10 cellular contexts compared by ENCODE assay signal in the genomic region with DNA sequence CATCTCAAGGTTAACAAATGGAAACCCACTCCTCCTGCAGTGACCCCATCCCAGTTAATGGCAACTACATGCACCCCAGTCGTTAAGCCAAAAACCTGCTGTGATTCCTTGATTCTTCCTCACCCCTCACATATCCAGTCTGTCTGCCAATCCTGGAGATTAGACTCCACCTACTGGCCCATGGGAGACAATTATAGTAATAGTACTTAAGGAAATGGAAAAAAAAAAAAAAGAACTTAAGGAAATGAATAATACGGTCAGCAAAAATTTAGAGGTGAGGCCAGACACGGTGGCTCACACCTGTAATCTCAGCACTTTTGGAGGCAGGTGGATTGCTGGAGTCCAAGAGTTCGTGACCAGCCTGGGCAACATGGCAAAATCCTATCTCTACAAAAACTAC. TPM values are rescaled to one million over a fixed set of nuclear protein-coding genes. Genes with fewer than 3 reads are reported as not detected.
A peak's percentile ranks its signal among the peaks of the same experiment; 100 is the strongest.
DNase-seq lines count a peak whose midpoint lies in the region; ATAC-seq and TF ChIP-seq lines count a peak whose summit lies in the region.
"Had no signal": no experiment of that assay in that cellular context is flagged by ENCODE, and none has a peak within 500 bp of the region (broad histone marks: within the 10 kb centered on the region; RNA-seq: fewer than 3 reads in every experiment).

No MANE protein-coding gene starts in this region.

- H3K9ac ChIP-seq in GM23248: no peak overlapping the region
- no peak overlapping the region for H3K9ac ChIP-seq in neural progenitor cell

- H3K4me1 Mint-ChIP-seq in CD14-positive monocyte: peaks cover 18% of the 10 kb centered on the region
- peaks cover 33% of the 10 kb centered on the region for H3K4me1 Mint-ChIP-seq in activated naive CD8-positive, alpha-beta T cell treated with anti-CD3 and anti-CD28 coated beads for 36 hours
- H3K4me1 Mint-ChIP-seq in neural progenitor cell: no peaks in the 10 kb centered on the region

- H3K9me3 Mint-ChIP-seq in CD14-positive monocyte (peaks cover 0 to 1% (median 0%) of the 10 kb centered on the region in 7 donors), neural progenitor cell (no peaks in the 10 kb centered on the region)
- H3K9me3 Mint-ChIP-seq in activated naive CD8-positive, alpha-beta T cell treated with anti-CD3 and anti-CD28 coated beads for 36 hours: no peaks in the 10 kb centered on the region

- H3K4me1 ChIP-seq in GM23248 (ENCODE audit: insufficient read depth) (peaks cover 6% of the 10 kb centered on the region), hepatocyte (ENCODE audit: insufficient read depth) (no peaks in the 10 kb centered on the region), neural progenitor cell (no peaks in the 10 kb centered on the region)

- H3K9me2 ChIP-seq in GM23248 (ENCODE audit: insufficient read depth) (no peaks in the 10 kb centered on the region), hepatocyte (replicated peaks; ENCODE audit: insufficient read depth) (no peaks in the 10 kb centered on the region)

- no peak overlapping the region for H3K4me3 ChIP-seq in GM23248
- H3K4me3 ChIP-seq in hepatocyte: no peak overlapping the region
- H3K4me3 ChIP-seq in neural progenitor cell: no peak overlapping the region

- ATAC-seq in GM21576 (IDR thresholded peaks at IDR 0.05; ENCODE audit: unreplicated experiment): no peak

- H4K20me1 ChIP-seq in GM23248 (ENCODE audit: insufficient read depth) (no peaks in the 10 kb centered on the region), hepatocyte (ENCODE audit: insufficient read depth, poor library complexity, severe bottlenecking) (no peaks in the 10 kb centered on the region), neural progenitor cell (ENCODE audit: low read depth) (peaks cover 10% of the 10 kb centered on the region)

- TF ChIP-seq CTCF in CD14-positive monocyte (IDR thresholded peaks at IDR 0.05) (no peak), hepatocyte (IDR thresholded peaks at IDR 0.05; ENCODE audit: poor library complexity) (no peak), neural progenitor cell (IDR thresholded peaks at IDR 0.05) (no peak)

- H3K36me3 ChIP-seq in GM23248 (ENCODE audit: low read depth) (peaks cover 15% of the 10 kb centered on the region), hepatocyte (replicated peaks; ENCODE audit: insufficient read depth, low read depth) (no peaks in the 10 kb centered on the region), neural progenitor cell (peaks cover 5% of the 10 kb centered on the region)

- no peak overlapping the region for H3K4me3 Mint-ChIP-seq in CD14-positive monocyte
- no peak overlapping the region for H3K4me3 Mint-ChIP-seq in activated naive CD8-positive, alpha-beta T cell treated with anti-CD3 and anti-CD28 coated beads for 36 hours
- no peak overlapping the region for H3K4me3 Mint-ChIP-seq in neural progenitor cell

- H3K27me3 ChIP-seq in GM23248 (replicated peaks; ENCODE audit: insufficient read depth) (no peaks in the 10 kb centered on the region), hepatocyte (no peaks in the 10 kb centered on the region), neural progenitor cell (no peaks in the 10 kb centered on the region)

- H3K27me3 Mint-ChIP-seq in CD14-positive monocyte (ENCODE audit: low read depth in 3 of 3): no peaks in the 10 kb centered on the region
- no peaks in the 10 kb centered on the region for H3K27me3 Mint-ChIP-seq in activated naive CD8-positive, alpha-beta T cell treated with anti-CD3 and anti-CD28 coated beads for 36 hours
- no peaks in the 10 kb centered on the region for H3K27me3 Mint-ChIP-seq in neural progenitor cell (ENCODE audit: insufficient read depth, low read depth)

- peaks cover 57 to 93% of the 10 kb centered on the region in 2 donors for H3K36me3 Mint-ChIP-seq in CD14-positive monocyte
- peaks cover 38% of the 10 kb centered on the region for H3K36me3 Mint-ChIP-seq in activated naive CD8-positive, alpha-beta T cell treated with anti-CD3 and anti-CD28 coated beads for 36 hours
- H3K36me3 Mint-ChIP-seq in neural progenitor cell: peaks cover 24% of the 10 kb centered on the region

- H3K4me2 ChIP-seq in GM23248 (ENCODE audit: unreplicated experiment): no peak overlapping the region
- H3K4me2 ChIP-seq in hepatocyte: no peak overlapping the region
- no peak overlapping the region for H3K4me2 ChIP-seq in neural progenitor cell

- H3K9me3 ChIP-seq in GM23248 (ENCODE audit: low read depth) (no peaks in the 10 kb centered on the region), hepatocyte (ENCODE audit: low read depth) (no peaks in the 10 kb centered on the region), neural progenitor cell (ENCODE audit: low read depth) (no peaks in the 10 kb centered on the region)

- intact Hi-C loops in CD14-positive monocyte (cut with micrococcal nuclease): loop anchor here in 1 of 2 donors (5.0 kb wide), 1 partner anchor 385 kb away; no protein-coding TSS in a partner anchor

- no peak overlapping the region for H2AFZ ChIP-seq in GM23248
- no peak overlapping the region for H2AFZ ChIP-seq in hepatocyte
- H2AFZ ChIP-seq in neural progenitor cell (replicated peaks): no peak overlapping the region

- H3K27ac ChIP-seq in GM23248: no peak overlapping the region
- H3K27ac ChIP-seq in hepatocyte: no peak overlapping the region
- H3K27ac ChIP-seq in neural progenitor cell: no peak overlapping the region

- H3F3A ChIP-seq in GM23248 (ENCODE audit: insufficient read depth): peaks cover 24% of the 10 kb centered on the region
- peaks cover 3% of the 10 kb centered on the region for H3F3A ChIP-seq in neural progenitor cell (ENCODE audit: low read depth)

- in situ Hi-C loops in GM23248 (cut with MboI): no loop called here

- peaks cover 32% of the 10 kb centered on the region for H3K79me2 ChIP-seq in GM23248 (ENCODE audit: insufficient read depth)
- peaks cover 8% of the 10 kb centered on the region for H3K79me2 ChIP-seq in hepatocyte
- H3K79me2 ChIP-seq in neural progenitor cell (ENCODE audit: low read depth): peaks cover 13% of the 10 kb centered on the region

- H3K27ac Mint-ChIP-seq in CD14-positive monocyte (peak overlapping the region in 4 of 7 donors; percentile 27 to 60 (median 40)), neural progenitor cell (no peak overlapping the region)
- H3K27ac Mint-ChIP-seq in activated naive CD8-positive, alpha-beta T cell treated with anti-CD3 and anti-CD28 coated beads for 36 hours: peak overlapping the region; percentile 64

- WGBS in GM23248 (ENCODE audit: low coverage in 1 of 2, low lambda C conversion rate in 2 of 2, missing lambda C conversion rate in 2 of 2), 2 experiments: 81 to 88% methylated on average over 4 of the region's 4 CpGs
- WGBS in hepatocyte (ENCODE audit: low lambda C conversion rate, missing lambda C conversion rate): 81% methylated on average over 4 of the region's 4 CpGs

- DNase-seq in CD14-positive monocyte (ENCODE audit: low spot score): no peak
- peak; percentile 29 for DNase-seq in GM23248
- no peak for DNase-seq in activated naive CD8-positive, alpha-beta T cell treated with anti-CD3 and anti-CD28 coated beads for 36 hours
- peak; percentile 20 for DNase-seq in glomerular endothelial cell (ENCODE audit: extremely low read depth, low read depth, low spot score)
- no peak for DNase-seq in hepatocyte (ENCODE audit: low spot score)
- DNase-seq in neural progenitor cell (ENCODE audit: low spot score): no peak
- DNase-seq: activated CD4-positive, CD25-positive, alpha-beta regulatory T cell; NCI-H526; SHP77 treated with DMSO at 0.1 percent for 48 hours had no signal

RNA-seq across cellular contexts. Expression of a gene that starts 7.0 kb away (rescaled TPM):
- 1 to 10 TPM; 3.7 to 7.6 TPM for polyA plus RNA-seq in CD14-positive monocyte
- 16.6 and 27.8 TPM in 2 replicates for total RNA-seq in GM23248 (2014; rRNA removed; shearing (Covaris generic))
- 13.0 and 15.7 TPM in 2 replicates for polyA plus RNA-seq in GM23248 (2016; fragmentation: Nextera tagmentation; extraction: Ambion mirVana)
- total RNA-seq in activated naive CD8-positive, alpha-beta T cell treated with anti-CD3 and anti-CD28 coated beads for 36 hours: 10 to 100 TPM; 54.1 to 55.1 TPM
- 19.5 and 32.1 TPM in 2 replicates for total RNA-seq in glomerular endothelial cell
- 21.6 and 25.1 TPM in 2 replicates for total RNA-seq in hepatocyte
- polyA plus RNA-seq in hepatocyte: 7.8 and 13.7 TPM in 2 replicates
- 28.1 and 48.0 TPM in 2 replicates for total RNA-seq in neural progenitor cell (ENCODE audit: low replicate concordance)

RNA-seq across cellular contexts. Expression of a gene that starts 7.8 kb away (rescaled TPM):
- polyA plus RNA-seq in CD14-positive monocyte (not detected), GM23248 (2016; fragmentation: Nextera tagmentation; extraction: Ambion mirVana) (not detected in 2 replicates), hepatocyte (not detected in 2 replicates)
- not detected in 2 replicates for total RNA-seq in GM23248 (2014; rRNA removed; shearing (Covaris generic))
- not detected for total RNA-seq in activated naive CD8-positive, alpha-beta T cell treated with anti-CD3 and anti-CD28 coated beads for 36 hours
- total RNA-seq in glomerular endothelial cell (not detected in 2 replicates), hepatocyte (not detected in 2 replicates), neural progenitor cell (ENCODE audit: low replicate concordance) (not detected in 2 replicates)

RNA-seq across cellular contexts. Expression of a gene that starts 32.5 kb away (rescaled TPM):
- polyA plus RNA-seq in CD14-positive monocyte: 10 to 100 TPM; 13.2 to 23.0 TPM
- 16.4 and 31.7 TPM in 2 replicates for total RNA-seq in GM23248 (2014; rRNA removed; shearing (Covaris generic))
- polyA plus RNA-seq in GM23248 (2016; fragmentation: Nextera tagmentation; extraction: Ambion mirVana): 11.2 and 15.4 TPM in 2 replicates
- total RNA-seq in activated naive CD8-positive, alpha-beta T cell treated with anti-CD3 and anti-CD28 coated beads for 36 hours: 10 to 100 TPM; 22.1 to 26.4 TPM
- 16.9 and 20.7 TPM in 2 replicates for total RNA-seq in glomerular endothelial cell
- total RNA-seq in hepatocyte: 22.9 and 24.3 TPM in 2 replicates
- 24.8 and 25.3 TPM in 2 replicates for polyA plus RNA-seq in hepatocyte
- 18.3 and 28.3 TPM in 2 replicates for total RNA-seq in neural progenitor cell (ENCODE audit: low replicate concordance)

RNA-seq across cellular contexts. Expression of a gene that starts 55.4 kb away (rescaled TPM):
- 1 to 10 TPM; 5.9 to 7.3 TPM for polyA plus RNA-seq in CD14-positive monocyte
- 39.3 and 52.9 TPM in 2 replicates for total RNA-seq in GM23248 (2014; rRNA removed; shearing (Covaris generic))
- polyA plus RNA-seq in GM23248 (2016; fragmentation: Nextera tagmentation; extraction: Ambion mirVana): 16.6 and 17.7 TPM in 2 replicates
- total RNA-seq in activated naive CD8-positive, alpha-beta T cell treated with anti-CD3 and anti-CD28 coated beads for 36 hours: 10 to 100 TPM; 31.2 TPM
- 31.5 and 41.0 TPM in 2 replicates for total RNA-seq in glomerular endothelial cell
- 17.7 and 20.6 TPM in 2 replicates for total RNA-seq in hepatocyte
- polyA plus RNA-seq in hepatocyte: 16.7 and 20.0 TPM in 2 replicates
- 4.8 and 7.2 TPM in 2 replicates for total RNA-seq in neural progenitor cell (ENCODE audit: low replicate concordance)

RNA-seq across cellular contexts. Expression of a gene that starts 55.8 kb away (rescaled TPM):
- not detected for polyA plus RNA-seq in CD14-positive monocyte
- 7.0 and 7.6 TPM in 2 replicates for total RNA-seq in GM23248 (2014; rRNA removed; shearing (Covaris generic))
- 2.0 and 2.8 TPM in 2 replicates for polyA plus RNA-seq in GM23248 (2016; fragmentation: Nextera tagmentation; extraction: Ambion mirVana)
- total RNA-seq in activated naive CD8-positive, alpha-beta T cell treated with anti-CD3 and anti-CD28 coated beads for 36 hours: 1 to 10 TPM; 2.2 to 2.3 TPM
- total RNA-seq in glomerular endothelial cell: 44.9 and 63.7 TPM in 2 replicates
- 11.6 and 13.3 TPM in 2 replicates for total RNA-seq in hepatocyte
- polyA plus RNA-seq in hepatocyte: 9.3 and 11.5 TPM in 2 replicates
- total RNA-seq in neural progenitor cell (ENCODE audit: low replicate concordance): 7.4 and 25.9 TPM in 2 replicates

Comparison
In these comparisons a context has a peak if more than half of its experiments do, and no peak if none do; other contexts are left out.
1. DNase-seq: peak in GM23248 (single experiment) and glomerular endothelial cell (single experiment); none in CD14-positive monocyte (single experiment), activated naive CD8-positive, alpha-beta T cell treated with anti-CD3 and anti-CD28 coated beads for 36 hours (single experiment), hepatocyte (single experiment) and neural progenitor cell (single experiment).